ENCODE assay signal across 14 cellular contexts in the genomic region with DNA sequence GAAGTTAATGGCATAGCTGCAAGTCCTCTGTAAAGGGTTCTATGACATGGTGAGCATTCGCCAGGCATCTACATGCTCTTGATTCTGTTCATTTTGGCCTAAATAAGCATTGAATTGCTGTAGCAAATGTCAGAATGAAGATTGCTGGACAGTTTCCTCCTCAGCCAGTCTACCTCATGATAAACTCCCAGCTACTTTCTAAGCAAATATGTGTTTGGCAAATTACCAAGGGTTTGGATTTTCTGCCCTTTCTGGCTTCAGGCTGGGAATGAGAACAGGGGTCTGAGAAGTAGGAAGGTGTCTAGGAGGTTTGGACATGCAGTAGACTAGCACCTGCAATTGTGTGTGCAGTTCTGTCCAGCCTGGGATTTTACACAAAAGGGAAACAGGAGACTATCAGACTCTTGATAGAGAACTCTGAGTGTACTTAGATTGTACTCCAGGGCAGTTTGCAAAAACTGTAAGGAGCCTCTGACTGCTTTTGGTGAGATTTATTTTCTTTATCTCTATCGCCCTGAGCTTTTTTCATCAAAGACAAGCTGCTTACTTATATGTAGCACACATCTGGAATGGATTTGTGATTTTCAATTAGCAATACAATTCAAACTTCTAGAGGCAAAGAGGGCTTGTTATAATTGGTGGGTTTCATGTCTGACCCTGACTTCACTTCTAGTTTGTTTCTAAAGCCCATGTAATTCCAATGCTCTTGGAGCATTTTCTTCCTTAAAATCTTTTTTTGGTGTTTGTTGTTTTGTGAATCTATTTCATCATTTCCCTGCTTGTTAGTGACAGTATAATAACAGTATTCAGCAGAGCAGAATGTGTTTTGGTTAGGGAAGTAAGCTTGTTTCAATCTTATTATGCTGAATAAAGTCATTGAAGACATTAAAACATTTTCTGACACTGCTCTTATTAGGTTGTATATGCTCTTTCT.
DNase-seq lines count a peak whose midpoint lies in the region; ATAC-seq and TF ChIP-seq lines count a peak whose summit lies in the region.
"Had no signal": no experiment of that assay in that cellular context is flagged by ENCODE, and none has a peak within 500 bp of the region (broad histone marks: within the 10 kb centered on the region; RNA-seq: fewer than 3 reads in every experiment).

No MANE protein-coding gene starts in this region.

- H3K27me3 ChIP-seq in heart left ventricle (no peaks in the 10 kb centered on the region), right cardiac atrium (ENCODE audit: control insufficient read depth, insufficient read depth) (no peaks in the 10 kb centered on the region), mucosa of rectum (ENCODE audit: control insufficient read depth in 2 of 2, insufficient read depth in 2 of 2, low read length in 2 of 2) (no peaks in the 10 kb centered on the region), vagina (no peaks in the 10 kb centered on the region)
- H3K27me3 ChIP-seq: BE2C, tibial artery had no signal

- H3K27me3 Mint-ChIP-seq in chondrocyte (ENCODE audit: low read depth), result no peaks in the 10 kb centered on the region

- H3K4me3 ChIP-seq in heart left ventricle (no peak overlapping the region), right cardiac atrium (ENCODE audit: low read length) (no peak overlapping the region), mucosa of rectum (ENCODE audit: low read length in 2 of 2) (no peak overlapping the region), vagina (no peak overlapping the region)
- H3K4me3 ChIP-seq: GM23248, tibial artery had no signal

- H3K9me3 ChIP-seq in heart left ventricle (no peaks in the 10 kb centered on the region), right cardiac atrium (ENCODE audit: control insufficient read depth, low read length) (no peaks in the 10 kb centered on the region), mucosa of rectum (ENCODE audit: control insufficient read depth in 2 of 2, low read length in 2 of 2) (no peaks in the 10 kb centered on the region), vagina (no peaks in the 10 kb centered on the region)
- H3K9me3 ChIP-seq: BE2C, tibial artery had no signal

- intact Hi-C loops in heart left ventricle (cut with DNase I) (loop anchor here in 1 of 10 donors (10.0 kb wide), 1 partner anchor 136 kb away; no protein-coding TSS in a partner anchor), right cardiac atrium (cut with DNase I) (no loop called here), vagina (cut with DNase I) (no loop called here)

- POLR2A ChIA-PET in GM10248 (lab: Yijun Ruan, JAX), result no interaction called here

- ATAC-seq in heart left ventricle (peak in 1 of 4 donors; percentile 37), right cardiac atrium (no peak), GM18873 (IDR thresholded peaks at IDR 0.05; ENCODE audit: low FRiP score, unreplicated experiment) (no peak), GM18519 (IDR thresholded peaks at IDR 0.05; ENCODE audit: low FRiP score, unreplicated experiment) (no peak)
- ATAC-seq: activated CD8-positive, alpha-beta T cell treated with anti-CD3 and anti-CD28 coated beads, Interleukin-2, amount 10 ng/mL, durations not matched to agents 7 days and 5 days had no signal

- H3K27ac ChIP-seq in heart left ventricle (peak overlapping the region in 8 of 12 donors; percentile 7 to 89 (median 41)), right cardiac atrium (ENCODE audit: low read length) (no peak overlapping the region), mucosa of rectum (ENCODE audit: low read depth in 2 of 2, low read length in 2 of 2) (peak overlapping the region; percentile 73 to 78), vagina (peak overlapping the region; percentile 62)
- H3K27ac ChIP-seq: GM23248 had no signal

- H3K9ac ChIP-seq in mucosa of rectum (ENCODE audit: low read depth in 1 of 2, low read length in 2 of 2), result no peak overlapping the region
- H3K9ac ChIP-seq: GM23248 had no signal

- TF ChIP-seq CTCF in heart left ventricle (IDR thresholded peaks at IDR 0.05) (no peak), chondrocyte (IDR thresholded peaks at IDR 0.05) (no peak), vagina (IDR thresholded peaks at IDR 0.05) (no peak), GM10248 (IDR thresholded peaks at IDR 0.05; ENCODE audit: control extremely low read depth, extremely low read depth, low read depth, missing control alignments) (no peak)

- DNase-seq in heart left ventricle, result no peak
- no peak for DNase-seq in right cardiac atrium
- DNase-seq in chondrocyte (ENCODE audit: low spot score), result no peak
- DNase-seq in vagina (ENCODE audit: extremely low spot score in 2 of 2), result peak in 1 of 2 donors; percentile 44
- no peak for DNase-seq in GM10248 (ENCODE audit: extremely low spot score)
- DNase-seq: activated CD8-positive, alpha-beta T cell treated with anti-CD3 and anti-CD28 coated beads, Interleukin-2, amount 10 ng/mL, durations not matched to agents 7 days and 5 days; activated naive CD4-positive, alpha-beta T cell treated with anti-CD3 and anti-CD28 coated beads, Interleukin-2, amount 50 U/mL, for 16 hours; BE2C; GM23248; mesenchymal stem cell; tibial artery had no signal

- H3K36me3 ChIP-seq in heart left ventricle (peaks cover 0 to 98% (median 88%) of the 10 kb centered on the region in 9 donors), mucosa of rectum (ENCODE audit: control insufficient read depth in 2 of 2, insufficient read depth in 2 of 2, low read length in 2 of 2) (peaks cover 19 to 40% of the 10 kb centered on the region in 2 donors), vagina (peaks cover 0 to 52% of the 10 kb centered on the region in 2 donors)
- H3K36me3 ChIP-seq: BE2C had no signal

- peaks cover 0 to 49% (median 7%) of the 10 kb centered on the region in 12 donors for H3K4me1 ChIP-seq in heart left ventricle
- H3K4me1 ChIP-seq in right cardiac atrium (ENCODE audit: control insufficient read depth, insufficient read depth, low read length), result peaks cover 7% of the 10 kb centered on the region
- H3K4me1 ChIP-seq in mucosa of rectum (ENCODE audit: control insufficient read depth in 2 of 2, insufficient read depth in 2 of 2, low read length in 2 of 2), result peaks cover 0 to 30% of the 10 kb centered on the region in 2 donors
- H3K4me1 ChIP-seq in vagina, result peaks cover 25% of the 10 kb centered on the region
- H3K4me1 ChIP-seq: BE2C had no signal

- H3K4me1 Mint-ChIP-seq in chondrocyte (ENCODE audit: low read depth), result peaks cover 3% of the 10 kb centered on the region

- peaks cover 46% of the 10 kb centered on the region for H3K36me3 Mint-ChIP-seq in chondrocyte (ENCODE audit: low read depth)

- no peak overlapping the region for H3K4me3 Mint-ChIP-seq in chondrocyte (ENCODE audit: unreplicated experiment)
- H3K4me3 Mint-ChIP-seq: activated CD8-positive, alpha-beta T cell treated with anti-CD3 and anti-CD28 coated beads, Interleukin-2, amount 10 ng/mL, durations not matched to agents 7 days and 5 days had no signal

- CTCF ChIA-PET in GM10248 (lab: Yijun Ruan, JAX), result interaction anchor here (1.3 to 1.6 kb wide), 2 partner anchors 10 to 44 kb away, joined by 3 to 4 read pairs; no protein-coding TSS in a partner anchor

- TF ChIP-seq POLR2A in heart left ventricle (IDR thresholded peaks at IDR 0.05) (no peak), vagina (IDR thresholded peaks at IDR 0.05) (no peak)

- 86 to 90% (median 87%) methylated on average over 2 of the region's 2 CpGs for WGBS in heart left ventricle, 4 donors
- WGBS in right cardiac atrium, result 77% methylated on average over 2 of the region's 2 CpGs

- H3K27ac Mint-ChIP-seq in chondrocyte (ENCODE audit: unreplicated experiment), result peak overlapping the region; percentile 8
- H3K27ac Mint-ChIP-seq: activated CD8-positive, alpha-beta T cell treated with anti-CD3 and anti-CD28 coated beads, Interleukin-2, amount 10 ng/mL, durations not matched to agents 7 days and 5 days had no signal

- no peaks in the 10 kb centered on the region for H3K9me3 Mint-ChIP-seq in chondrocyte (ENCODE audit: low read depth)
